ENCODE assay signal across 17 cellular contexts in genomic region chr5:50768650-50769049, GRCh38.
DNase-seq lines count a peak whose midpoint lies in the region; ATAC-seq and TF ChIP-seq lines count a peak whose summit lies in the region.
"Had no signal": no experiment of that assay in that cellular context is flagged by ENCODE, and none has a peak within 500 bp of the region (broad histone marks: within the 10 kb centered on the region; RNA-seq: fewer than 3 reads in every experiment).

No MANE protein-coding gene starts in this region.

- no peaks in the 10 kb centered on the region for H3K9me2 ChIP-seq in SU-DHL-6 (replicated peaks; ENCODE audit: insufficient read depth, low read length)

- in situ Hi-C loops in GM13976 (cut with MboI; ENCODE audit: low sequenced_read_pairs, unreplicated experiment) = no loop called here

- H3K27ac Mint-ChIP-seq in activated T-cell treated with anti-CD3 and anti-CD28 coated beads, Interleukin-2, amount 50 U/mL, for 72 hours = peak overlapping the region; percentile 85
- H3K27ac Mint-ChIP-seq in IgD-negative memory B cell = peak overlapping the region in 2 of 3 donors; percentile 20 to 41
- H3K27ac Mint-ChIP-seq: T-cell had no signal

- H4K20me1 ChIP-seq in SU-DHL-6 (ENCODE audit: low read depth, low read length) = no peaks in the 10 kb centered on the region

- H3K9me3 ChIP-seq in SU-DHL-6 (ENCODE audit: insufficient read depth, low read length) = no peaks in the 10 kb centered on the region

- H3K27me3 Mint-ChIP-seq in activated T-cell treated with anti-CD3 and anti-CD28 coated beads, Interleukin-2, amount 50 U/mL, for 72 hours (ENCODE audit: low read depth) = no peaks in the 10 kb centered on the region
- no peaks in the 10 kb centered on the region for H3K27me3 Mint-ChIP-seq in IgD-negative memory B cell
- H3K27me3 Mint-ChIP-seq: T-cell had no signal

- peak overlapping the region; percentile 43 for H3K4me2 ChIP-seq in SU-DHL-6 (ENCODE audit: low read depth, low read length, poor library complexity, severe bottlenecking)
- H3K4me2 ChIP-seq: KMS-11 had no signal

- H3K36me3 ChIP-seq in SU-DHL-6 (ENCODE audit: low read length) = no peaks in the 10 kb centered on the region; the same call in 1 of the 2 replicates

- H2AFZ ChIP-seq in SU-DHL-6 (ENCODE audit: low read depth, low read length, severe bottlenecking) = no peak overlapping the region

- H3K4me1 Mint-ChIP-seq in activated T-cell treated with anti-CD3 and anti-CD28 coated beads, Interleukin-2, amount 50 U/mL, for 72 hours (ENCODE audit: low read depth) = peaks cover 39% of the 10 kb centered on the region
- peaks cover 13 to 17% (median 13%) of the 10 kb centered on the region in 3 donors for H3K4me1 Mint-ChIP-seq in IgD-negative memory B cell

- peaks cover 12 to 28% of the 10 kb centered on the region in 2 donors for H3K36me3 Mint-ChIP-seq in activated T-cell treated with anti-CD3 and anti-CD28 coated beads, Interleukin-2, amount 50 U/mL, for 72 hours (ENCODE audit: insufficient read depth in 2 of 2)
- H3K36me3 Mint-ChIP-seq in IgD-negative memory B cell = peaks cover 17% of the 10 kb centered on the region

- H3F3A ChIP-seq in SU-DHL-6 (ENCODE audit: insufficient read depth) = no peaks in the 10 kb centered on the region

- ATAC-seq in activated T-cell treated with anti-CD3 and anti-CD28 coated beads, Interleukin-2, amount 50 U/mL, for 72 hours (replicated peaks in 1 of 2) = no peak
- ATAC-seq: GM12878, HCT116, T-cell had no signal

- no peak overlapping the region for H3K9ac ChIP-seq in SU-DHL-6 (ENCODE audit: low read length)
- H3K9ac ChIP-seq: KMS-11 had no signal

- no peak overlapping the region for H3K4me3 ChIP-seq in SU-DHL-6 (ENCODE audit: insufficient read depth, low read length, poor library complexity, severe bottlenecking)
- H3K4me3 ChIP-seq: GM12878, SK-N-MC had no signal

- no peak for DNase-seq in activated T-cell treated with anti-CD3 and anti-CD28 coated beads, Interleukin-2, amount 50 U/mL, for 72 hours
- DNase-seq in activated T-cell treated with anti-CD3 and anti-CD28 coated beads for 4 hours = no peak
- no peak for DNase-seq in islet precursor cell
- DNase-seq in GM13976 (ENCODE audit: low spot score) = no peak
- DNase-seq in cerebellar cortex (ENCODE audit: low spot score) = no peak
- DNase-seq: NCI-H1417, NCI-H748 treated with DMSO at 0.1 percent for 48 hours, SHP77 treated with DMSO at 0.1 percent for 48 hours, T-cell had no signal

- peak overlapping the region in 1 of 2 donors; percentile 41 for H3K4me3 Mint-ChIP-seq in activated T-cell treated with anti-CD3 and anti-CD28 coated beads, Interleukin-2, amount 50 U/mL, for 72 hours
- peak overlapping the region in 1 of 4 donors; percentile 58 for H3K4me3 Mint-ChIP-seq in IgD-negative memory B cell
- H3K4me3 Mint-ChIP-seq: T-cell had no signal

- H3K27ac ChIP-seq in SU-DHL-6 (ENCODE audit: low read depth, low read length) = no peak overlapping the region
- H3K27ac ChIP-seq: C4-2B, KMS-11, RWPE1, SK-N-MC had no signal

- no peaks in the 10 kb centered on the region for H3K79me2 ChIP-seq in SU-DHL-6 (ENCODE audit: insufficient read depth, low read length)

- no peaks in the 10 kb centered on the region for H3K27me3 ChIP-seq in SU-DHL-6 (ENCODE audit: low read length)

- H3K9me3 Mint-ChIP-seq in activated T-cell treated with anti-CD3 and anti-CD28 coated beads, Interleukin-2, amount 50 U/mL, for 72 hours = peaks cover 5 to 6% of the 10 kb centered on the region in 2 donors
- peaks cover 0 to 3% (median 0%) of the 10 kb centered on the region in 3 donors for H3K9me3 Mint-ChIP-seq in IgD-negative memory B cell

- TF ChIP-seq CTCF in SU-DHL-6 (IDR thresholded peaks at IDR 0.05; ENCODE audit: insufficient read depth, low read length, poor library complexity, severe bottlenecking) (no peak), GM13976 (IDR thresholded peaks at IDR 0.05; ENCODE audit: borderline replicate concordance, control extremely low read depth, extremely low read depth, insufficient read depth, missing control alignments) (no peak)
